In the genomic region with DNA sequence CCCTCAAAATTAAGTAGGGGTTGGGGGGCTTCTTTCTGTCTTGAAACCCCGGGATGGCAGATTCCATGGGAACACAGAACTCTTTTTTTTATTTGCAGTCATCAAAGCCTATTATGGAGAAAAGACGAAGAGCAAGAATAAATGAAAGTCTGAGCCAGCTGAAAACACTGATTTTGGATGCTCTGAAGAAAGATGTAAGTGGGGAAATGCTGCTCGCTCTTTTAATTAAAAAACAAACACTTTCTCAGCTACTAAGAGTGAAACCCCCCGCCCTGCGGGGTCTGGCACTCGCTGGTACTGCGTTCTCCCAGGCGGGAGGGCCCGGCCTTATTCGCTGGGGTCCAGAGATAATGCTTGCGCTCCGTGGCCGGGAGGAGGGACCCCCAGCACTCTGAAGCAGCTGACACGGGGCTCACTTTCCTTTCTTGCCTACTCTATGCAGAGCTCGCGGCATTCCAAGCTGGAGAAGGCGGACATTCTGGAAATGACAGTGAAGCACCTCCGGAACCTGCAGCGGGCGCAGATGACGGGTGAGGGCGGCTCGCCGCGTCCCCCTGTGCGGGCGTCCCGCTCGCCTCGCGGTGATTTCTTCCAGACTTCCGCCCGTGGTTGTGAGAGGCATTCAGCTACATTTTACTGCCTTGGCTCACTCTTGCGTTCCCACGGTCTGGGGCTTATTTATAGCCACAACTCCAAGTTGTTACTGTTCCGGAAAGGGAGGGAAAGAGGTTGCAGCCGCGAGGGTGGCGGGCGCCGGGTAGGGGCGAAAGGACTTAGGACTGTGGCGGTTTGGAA, we compare ENCODE assay signal across 8 cellular contexts. TPM values are rescaled to one million over a fixed set of nuclear protein-coding genes. Genes with fewer than 3 reads are reported as not detected.
DNase-seq lines count a peak whose midpoint lies in the region; ATAC-seq, FAIRE-seq and TF ChIP-seq lines count a peak whose summit lies in the region.

No MANE protein-coding gene starts in this region.

- peaks cover 7% of the 10 kb centered on the region for H3K36me3 ChIP-seq in Caco-2 (ENCODE audit: control insufficient read depth, insufficient read depth, low read length)
- no peaks in the 10 kb centered on the region for H3K36me3 ChIP-seq in endothelial cell of umbilical vein (ENCODE audit: control insufficient read depth in 2 of 2, extremely low read depth in 1 of 2, insufficient read depth in 2 of 2, low read length in 2 of 2)
- H3K36me3 ChIP-seq in muscle layer of colon (ENCODE audit: insufficient read depth, low read length): no peaks in the 10 kb centered on the region
- H3K36me3 ChIP-seq in tibial nerve: no peaks in the 10 kb centered on the region

- H2AFZ ChIP-seq in endothelial cell of umbilical vein (ENCODE audit: low read depth, low read length): no peak overlapping the region

- no peak for TF ChIP-seq CTCF in Caco-2 (IDR thresholded peaks at IDR 0.05; ENCODE audit: insufficient read depth in 1 of 2, low read depth in 1 of 2, low read length in 1 of 2, severe bottlenecking in 1 of 2, unreplicated experiment in 1 of 2)
- no peak for TF ChIP-seq CTCF in endothelial cell of umbilical vein (IDR thresholded peaks at IDR 0.05; ENCODE audit: extremely low read depth in 1 of 2, insufficient read depth in 1 of 2, low read depth in 1 of 2, low read length in 2 of 2)
- TF ChIP-seq CTCF in tibial nerve (IDR thresholded peaks at IDR 0.05): no peak

- DNase-seq in Caco-2 (peak; percentile 36 to 46), endothelial cell of umbilical vein (ENCODE audit: low read depth, low spot score) (peak; percentile 77), tibial nerve (ENCODE audit: low spot score in 2 of 2) (peak; percentile 17 to 35)
- peak; percentile 40 for DNase-seq in activated CD4-positive, alpha-beta T cell treated with anti-CD3 and anti-CD28 coated beads, Interleukin-2, amount 10 ng/mL, durations not matched to agents 7 days and 5 days

- no peaks in the 10 kb centered on the region for H3K9me3 ChIP-seq in Caco-2
- H3K9me3 ChIP-seq in endothelial cell of umbilical vein (replicated peaks; ENCODE audit: control insufficient read depth, insufficient read depth, low read length): no peaks in the 10 kb centered on the region
- H3K9me3 ChIP-seq in muscle layer of colon (ENCODE audit: low read length): no peaks in the 10 kb centered on the region
- H3K9me3 ChIP-seq in tibial nerve: no peaks in the 10 kb centered on the region

- peak overlapping the region; percentile 88 for H3K4me3 Mint-ChIP-seq in Caco-2 (ENCODE audit: unreplicated experiment)
- peak overlapping the region; percentile 78 for H3K4me3 Mint-ChIP-seq in activated CD4-positive, alpha-beta T cell treated with anti-CD3 and anti-CD28 coated beads, Interleukin-2, amount 10 ng/mL, durations not matched to agents 7 days and 5 days

- no peak; the same call in 1 of the 2 replicates for TF ChIP-seq RAD21 in Ishikawa (IDR thresholded peaks at IDR 0.05; ENCODE audit: low read depth)

- peak overlapping the region; percentile 84 for H3K4me2 ChIP-seq in endothelial cell of umbilical vein (ENCODE audit: insufficient read depth, low read length)

- H3K79me2 ChIP-seq in endothelial cell of umbilical vein (ENCODE audit: control insufficient read depth, insufficient read depth, low read length): peaks cover 2% of the 10 kb centered on the region

- H3K27ac Mint-ChIP-seq in Caco-2 (ENCODE audit: unreplicated experiment): peak overlapping the region; percentile 91
- no peak overlapping the region for H3K27ac Mint-ChIP-seq in activated CD4-positive, alpha-beta T cell treated with anti-CD3 and anti-CD28 coated beads, Interleukin-2, amount 10 ng/mL, durations not matched to agents 7 days and 5 days

- peaks cover 28% of the 10 kb centered on the region for H3K4me1 Mint-ChIP-seq in Caco-2 (ENCODE audit: low read depth, unreplicated experiment)
- H3K4me1 Mint-ChIP-seq in activated CD4-positive, alpha-beta T cell treated with anti-CD3 and anti-CD28 coated beads, Interleukin-2, amount 10 ng/mL, durations not matched to agents 7 days and 5 days: peaks cover 59% of the 10 kb centered on the region

- BruUV-seq in Caco-2 (replicated peaks; lab: Mats Ljungman, UMichigan): no TSS peak
- TSS peak; percentile 33 for BruUV-seq in endothelial cell of umbilical vein (replicated peaks; lab: Mats Ljungman, UMichigan)

- FAIRE-seq in endothelial cell of umbilical vein (lab: Jason Lieb, UNC): peak; percentile 77

- 1% methylated on average over 25 to 36 of the region's 43 CpGs for WGBS in tibial nerve, 2 donors

- CTCF ChIA-PET in Caco-2 (lab: Charles Lee): interaction anchor here (2.6 to 3.0 kb wide), 2 partner anchors 134 to 179 kb away, joined by 7 to 23 read pairs; no protein-coding TSS in a partner anchor
- CTCF ChIA-PET in activated CD4-positive, alpha-beta T cell treated with anti-CD3 and anti-CD28 coated beads, Interleukin-2, amount 10 ng/mL, durations not matched to agents 7 days and 5 days (lab: Charles Lee): interaction anchor here (0.6 to 1.9 kb wide), 6 partner anchors 119 to 230 kb away, joined by 3 to 5 read pairs (median 3); no protein-coding TSS in a partner anchor
- CTCF ChIA-PET in endothelial cell of umbilical vein (lab: Charles Lee): interaction anchor here (0.8 to 11.1 kb wide), 12 partner anchors 8 to 471 kb away, joined by 3 to 338 read pairs (median 26); no protein-coding TSS in a partner anchor

- peaks cover 38% of the 10 kb centered on the region for H3K4me1 ChIP-seq in Caco-2
- H3K4me1 ChIP-seq in endothelial cell of umbilical vein (ENCODE audit: control insufficient read depth, extremely low read depth, insufficient read depth, low read length): peaks cover 37% of the 10 kb centered on the region
- H3K4me1 ChIP-seq in muscle layer of colon (ENCODE audit: insufficient read depth, low read length): peaks cover 26% of the 10 kb centered on the region
- peaks cover 0 to 77% (median 38%) of the 10 kb centered on the region in 4 donors for H3K4me1 ChIP-seq in tibial nerve

- intact Hi-C loops in Caco-2 (cut with micrococcal nuclease; ENCODE audit: unreplicated experiment) (loop anchor here (1.0 to 2.0 kb wide), 3 partner anchors 14 to 222 kb away; no protein-coding TSS in a partner anchor), endothelial cell of umbilical vein (cut with micrococcal nuclease) (loop anchor here (1.0 to 5.0 kb wide), 9 partner anchors 47 to 543 kb away; partner anchors contain the start of gene OPA1)

- dilution Hi-C loops in endothelial cell of umbilical vein (cut with MboI; ENCODE audit: extremely low pct_ligation_motif_present, low sequenced_read_pairs): no loop called here

- peak; percentile 4 for TF ChIP-seq POLR2A in endothelial cell of umbilical vein (IDR thresholded peaks at IDR 0.05; ENCODE audit: low read depth, low read length)
- TF ChIP-seq POLR2A in tibial nerve (IDR thresholded peaks at IDR 0.05): no peak

- H3K36me3 Mint-ChIP-seq in Caco-2 (ENCODE audit: insufficient read depth, unreplicated experiment): peaks cover 72% of the 10 kb centered on the region
- peaks cover 18% of the 10 kb centered on the region for H3K36me3 Mint-ChIP-seq in activated CD4-positive, alpha-beta T cell treated with anti-CD3 and anti-CD28 coated beads, Interleukin-2, amount 10 ng/mL, durations not matched to agents 7 days and 5 days (ENCODE audit: low read depth)

- no peaks in the 10 kb centered on the region for H3K27me3 ChIP-seq in Caco-2 (replicated peaks; ENCODE audit: control insufficient read depth, insufficient read depth, low read length)
- no peaks in the 10 kb centered on the region for H3K27me3 ChIP-seq in endothelial cell of umbilical vein (ENCODE audit: control insufficient read depth in 2 of 2, insufficient read depth in 2 of 2, low read length in 2 of 2)
- H3K27me3 ChIP-seq in muscle layer of colon (ENCODE audit: control insufficient read depth in 1 of 2, insufficient read depth in 2 of 2, low read length in 2 of 2): no peaks in the 10 kb centered on the region
- H3K27me3 ChIP-seq in tibial nerve: no peaks in the 10 kb centered on the region

- TF ChIP-seq EP300 in Ishikawa (IDR thresholded peaks at IDR 0.05; ENCODE audit: borderline replicate concordance): no peak
- TF ChIP-seq EP300 in tibial nerve (IDR thresholded peaks at IDR 0.05): peak in 1 of 2 donors; percentile 30

- peak overlapping the region; percentile 98 for H3K9ac ChIP-seq in endothelial cell of umbilical vein (replicated peaks; ENCODE audit: extremely low read depth, insufficient read depth, low read length)
- H3K9ac ChIP-seq in muscle layer of colon (ENCODE audit: low read length): peak overlapping the region; percentile 37

- H3K9me3 Mint-ChIP-seq in Caco-2 (ENCODE audit: unreplicated experiment): no peaks in the 10 kb centered on the region
- H3K9me3 Mint-ChIP-seq in activated CD4-positive, alpha-beta T cell treated with anti-CD3 and anti-CD28 coated beads, Interleukin-2, amount 10 ng/mL, durations not matched to agents 7 days and 5 days: no peaks in the 10 kb centered on the region

- no peak for ATAC-seq in HG03159 (IDR thresholded peaks at IDR 0.05; ENCODE audit: unreplicated experiment)
- ATAC-seq in HG02759 (IDR thresholded peaks at IDR 0.05; ENCODE audit: unreplicated experiment): no peak

- H3K4me3 ChIP-seq in Caco-2 (ENCODE audit: low read depth, low read length) (peak overlapping the region; percentile 76), endothelial cell of umbilical vein (replicated peaks in 1 of 3; ENCODE audit: insufficient read depth in 1 of 3, low read depth in 1 of 3, low read length in 3 of 3) (peak overlapping the region; percentile 32 to 92 (median 54)), muscle layer of colon (ENCODE audit: low read depth in 1 of 2, low read length in 2 of 2) (peak overlapping the region; percentile 72 to 78), tibial nerve (peak overlapping the region; percentile 44 to 71 (median 53))

- no peaks in the 10 kb centered on the region for H4K20me1 ChIP-seq in endothelial cell of umbilical vein (replicated peaks; ENCODE audit: control insufficient read depth, extremely low read depth, insufficient read depth, low read length)

- no peaks in the 10 kb centered on the region for H3K27me3 Mint-ChIP-seq in Caco-2 (ENCODE audit: insufficient read depth, unreplicated experiment)
- H3K27me3 Mint-ChIP-seq in activated CD4-positive, alpha-beta T cell treated with anti-CD3 and anti-CD28 coated beads, Interleukin-2, amount 10 ng/mL, durations not matched to agents 7 days and 5 days: peaks cover 74% of the 10 kb centered on the region

- POLR2A ChIA-PET in Caco-2 (lab: Charles Lee): interaction anchor here (0.5 to 3.0 kb wide), 12 partner anchors 13 to 480 kb away, joined by 3 to 17 read pairs (median 7); no protein-coding TSS in a partner anchor
- POLR2A ChIA-PET in activated CD4-positive, alpha-beta T cell treated with anti-CD3 and anti-CD28 coated beads, Interleukin-2, amount 10 ng/mL, durations not matched to agents 7 days and 5 days (lab: Charles Lee): interaction anchor here (0.6 kb wide), 1 partner anchor 188 kb away, joined by 4 read pairs; no protein-coding TSS in a partner anchor
- POLR2A ChIA-PET in endothelial cell of umbilical vein (lab: Charles Lee): interaction anchor here (0.6 to 5.2 kb wide), 18 partner anchors 23 to 356 kb away, joined by 3 to 22 read pairs (median 7); no protein-coding TSS in a partner anchor

- H3K27ac ChIP-seq in endothelial cell of umbilical vein (ENCODE audit: insufficient read depth, low read depth, low read length) (peak overlapping the region; percentile 96), muscle layer of colon (ENCODE audit: low read depth, low read length) (peak overlapping the region; percentile 87), tibial nerve (peak overlapping the region; percentile 78 to 96 (median 90))

- H3K9me1 ChIP-seq in endothelial cell of umbilical vein (replicated peaks; ENCODE audit: control insufficient read depth, extremely low read depth, insufficient read depth, low read length): no peaks in the 10 kb centered on the region

RNA-seq across cellular contexts. Expression of gene HES1, which starts 0.8 kb away (rescaled TPM):
- total RNA-seq in Caco-2 (2022) (123 and 128 TPM in 2 replicates), endothelial cell of umbilical vein (42.0 and 60.5 TPM in 2 replicates), tibial nerve (10 to 100 TPM; 14.7 to 52.7 (median 27.7) TPM)
- total RNA-seq in activated CD4-positive, alpha-beta T cell treated with anti-CD3 and anti-CD28 coated beads, Interleukin-2, amount 10 ng/mL, durations not matched to agents 7 days and 5 days: 1 to 10 TPM; 2.4 to 2.7 TPM
- polyA plus RNA-seq in endothelial cell of umbilical vein: 107 and 210 TPM in 2 replicates
- polyA plus RNA-seq in endothelial cell of umbilical vein (2011; cell fraction: cytosol; rRNA removed): 174 and 181 TPM in 2 replicates
- 490 and 585 TPM in 2 replicates for polyA plus RNA-seq in endothelial cell of umbilical vein (2011; cell fraction: nucleus; rRNA removed)
- polyA plus RNA-seq in endothelial cell of umbilical vein (2012): 113 and 202 TPM in 2 replicates
- 33.7 and 77.6 TPM in 2 replicates for polyA minus RNA-seq in endothelial cell of umbilical vein
- 16.0 TPM for polyA minus RNA-seq in endothelial cell of umbilical vein (2011; cell fraction: cytosol; rRNA and poly(A)+ RNA removed)
- 291 and 514 TPM in 2 replicates for polyA minus RNA-seq in endothelial cell of umbilical vein (2011; cell fraction: nucleus; rRNA and poly(A)+ RNA removed)

Comparison
In these comparisons a context has a peak if more than half of its experiments do, and no peak if none do; other contexts are left out.
1. DNase-seq: peak in every context shown above with its lines; median percentile 77 in endothelial cell of umbilical vein; 41 in Caco-2; 40 in activated CD4-positive, alpha-beta T cell treated with anti-CD3 and anti-CD28 coated beads, Interleukin-2, amount 10 ng/mL, durations not matched to agents 7 days and 5 days; 26 in tibial nerve.
2. RNA of gene HES1, which starts 0.8 kb away (total RNA-seq): 123 to 128 TPM in Caco-2, 42.0 to 60.5 TPM in endothelial cell of umbilical vein and 14.7 to 52.7 TPM in tibial nerve; 2.4 to 2.7 TPM in activated CD4-positive, alpha-beta T cell treated with anti-CD3 and anti-CD28 coated beads, Interleukin-2, amount 10 ng/mL, durations not matched to agents 7 days and 5 days; every median in the first group is over 4 times any median in the second.
3. Peak in every context shown above with its lines, with median percentiles within 50 percentile points of each other: H3K4me3 ChIP-seq and H3K27ac ChIP-seq.